1 cellular context compared by ENCODE assay signal in genomic region chr12:68198490-68199086, GRCh38.
TF ChIP-seq lines count a peak whose summit lies in the region.

No MANE protein-coding gene starts in this region.

TF ChIP-seq in H1, 55 proteins besides CTCF, POLR2A, EP300 and RAD21:
- TF ChIP-seq PHF8 (conservative IDR thresholded peaks at IDR 0.05; ENCODE audit: low read depth, low read length) (no peak), NANOG (IDR thresholded peaks at IDR 0.05; ENCODE audit: insufficient read depth, low read depth, low read length, poor library complexity, severe bottlenecking) (no peak), GTF2F1 (IDR thresholded peaks at IDR 0.05; ENCODE audit: borderline replicate concordance, low read depth, low read length) (no peak), SUZ12 (IDR thresholded peaks at IDR 0.05; ENCODE audit: low read length) (no peak), SIX5 (IDR thresholded peaks at IDR 0.05; ENCODE audit: low read depth, low read length) (no peak), BACH1 (IDR thresholded peaks at IDR 0.05; ENCODE audit: low read length) (no peak), BCL11A (IDR thresholded peaks at IDR 0.05; ENCODE audit: low read depth in 2 of 2, low read length in 2 of 2) (no peak), HDAC6 (IDR thresholded peaks at IDR 0.05; ENCODE audit: low read depth, low read length) (no peak), JUND (IDR thresholded peaks at IDR 0.05; ENCODE audit: low read length) (no peak), ATF2 (IDR thresholded peaks at IDR 0.05; ENCODE audit: low read length) (no peak), E2F6 (IDR thresholded peaks at IDR 0.05) (no peak), TEAD4 (IDR thresholded peaks at IDR 0.05; ENCODE audit: low read depth, low read length) (no peak), MAFK (IDR thresholded peaks at IDR 0.05; ENCODE audit: low read depth, low read length) (no peak), RXRA (IDR thresholded peaks at IDR 0.05; ENCODE audit: insufficient read depth, low read depth, low read length) (no peak), TBP (IDR thresholded peaks at IDR 0.05; ENCODE audit: low read depth, low read length) (no peak), EGR1 (IDR thresholded peaks at IDR 0.05; ENCODE audit: borderline replicate concordance, low read depth, low read length) (no peak), SIRT6 (IDR thresholded peaks at IDR 0.05; ENCODE audit: low read length) (no peak)
